Comparison of ENCODE assay signal across 29 cellular contexts in the genomic region with DNA sequence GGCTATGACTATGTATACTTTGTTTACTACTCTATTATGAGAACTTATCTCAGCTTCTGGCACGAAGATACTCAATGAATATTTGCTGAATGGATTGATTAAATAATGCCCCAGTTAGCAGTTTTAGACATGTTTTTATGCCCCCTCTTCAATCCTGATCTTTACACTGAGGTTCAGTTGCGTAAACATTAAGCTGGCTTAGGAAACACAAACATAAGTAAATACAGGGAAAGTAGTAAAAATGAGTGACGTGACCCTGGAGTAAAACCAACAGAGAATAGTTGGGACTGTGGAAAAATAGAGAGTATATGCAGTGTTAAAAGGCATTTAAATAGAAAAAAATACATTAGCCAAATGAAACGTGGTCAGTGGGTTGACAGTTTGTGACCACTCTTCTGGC.
DNase-seq lines count a peak whose midpoint lies in the region; ATAC-seq, FAIRE-seq and TF ChIP-seq lines count a peak whose summit lies in the region.
"Had no signal": no experiment of that assay in that cellular context is flagged by ENCODE, and none has a peak within 500 bp of the region (broad histone marks: within the 10 kb centered on the region; RNA-seq: fewer than 3 reads in every experiment).

No MANE protein-coding gene starts in this region.

- CTCF ChIA-PET in HEK293T (lab: Yijun Ruan, JAX) = no interaction called here
- CTCF ChIA-PET in HepG2 (lab: Yijun Ruan, JAX; ENCODE audit: low intra/inter-chr PET ratio, low total read pairs) = no interaction called here

- no peak for FAIRE-seq in HepG2 (lab: Jason Lieb, UNC)
- FAIRE-seq in GM19239 (lab: Jason Lieb, UNC) = no peak
- FAIRE-seq: G401.6, HTR-8/SVneo had no signal

- TF ChIP-seq EP300 in HepG2 (IDR thresholded peaks at IDR 0.05; ENCODE audit: low read depth in 2 of 2, low read length in 2 of 2) (no peak), HepG2 (CRISPR knock-in tag; IDR thresholded peaks at IDR 0.05; ENCODE audit: borderline replicate concordance) (no peak)

- H3K9me3 Mint-ChIP-seq in activated CD4-positive, alpha-beta T cell treated with anti-CD3 and anti-CD28 coated beads, Interleukin-2, amount 10 ng/mL, durations not matched to agents 24 days and 14 days = no peaks in the 10 kb centered on the region

- no peaks in the 10 kb centered on the region for H3K79me2 ChIP-seq in HepG2 (ENCODE audit: insufficient read depth, low read length)

- H3K27ac ChIP-seq in HepG2 (ENCODE audit: extremely low read length, insufficient read depth, low read length) = no peak overlapping the region
- H3K27ac ChIP-seq: 22Rv1, KMS-11, Peyer's patch had no signal

- no peaks in the 10 kb centered on the region for H3K9me3 ChIP-seq in HepG2 (ENCODE audit: low read length)
- H3K9me3 ChIP-seq: BE2C, HAP-1, Peyer's patch had no signal

- ATAC-seq in HepG2 = no peak; the same call in 2 of the 3 replicates

- TF ChIP-seq RAD21 in HepG2 (CRISPR knock-in tag; IDR thresholded peaks at IDR 0.05) = no peak

- H3K27ac Mint-ChIP-seq in activated CD4-positive, alpha-beta T cell treated with anti-CD3 and anti-CD28 coated beads, Interleukin-2, amount 10 ng/mL, durations not matched to agents 24 days and 14 days = no peak overlapping the region
- H3K27ac Mint-ChIP-seq: CD14-positive monocyte, IgD-negative memory B cell had no signal

- 0 out of 2 replicates have a peak, but pooled peaks cover 8% of the 10 kb centered on the region for H3K4me1 ChIP-seq in HepG2 (ENCODE audit: insufficient read depth, low read length)
- H3K4me1 ChIP-seq: BE2C, HAP-1, Peyer's patch had no signal

- POLR2A ChIA-PET in HEK293T (lab: Yijun Ruan, JAX) = no interaction called here
- POLR2A ChIA-PET in HepG2 (lab: Yijun Ruan, JAX) = no interaction called here

- TF ChIP-seq CTCF in HepG2 (CRISPR knock-in tag; IDR thresholded peaks at IDR 0.05) = no peak

- intact Hi-C loops in HepG2 (cut with micrococcal nuclease; ENCODE audit: unreplicated experiment) = no loop called here
- intact Hi-C loops in activated CD4-positive, alpha-beta T cell treated with anti-CD3 and anti-CD28 coated beads, Interleukin-2, amount 10 ng/mL, durations not matched to agents 24 days and 14 days (cut with micrococcal nuclease) = no loop called here

- BruUV-seq in HepG2 (replicated peaks; lab: Mats Ljungman, UMichigan) = no TSS peak

- WGBS in HepG2 (ENCODE audit: low lambda C conversion rate) = 3% methylated on average over 4 of the region's 4 CpGs

- H3K27me3 Mint-ChIP-seq in activated CD4-positive, alpha-beta T cell treated with anti-CD3 and anti-CD28 coated beads, Interleukin-2, amount 10 ng/mL, durations not matched to agents 24 days and 14 days = no peaks in the 10 kb centered on the region
- H3K27me3 Mint-ChIP-seq: IgD-negative memory B cell had no signal

- no peaks in the 10 kb centered on the region for H3K27me3 ChIP-seq in HepG2 (ENCODE audit: control insufficient read depth in 1 of 2, insufficient read depth in 2 of 2, low read length in 2 of 2)
- H3K27me3 ChIP-seq: BE2C, Peyer's patch had no signal

- no peak overlapping the region for H3K4me3 Mint-ChIP-seq in activated CD4-positive, alpha-beta T cell treated with anti-CD3 and anti-CD28 coated beads, Interleukin-2, amount 10 ng/mL, durations not matched to agents 24 days and 14 days
- H3K4me3 Mint-ChIP-seq: CD14-positive monocyte, IgD-negative memory B cell had no signal

- H3K9ac ChIP-seq in HepG2 (ENCODE audit: insufficient read depth, low read depth, low read length) = no peak overlapping the region
- H3K9ac ChIP-seq: KMS-11 had no signal

- H2AFZ ChIP-seq in HepG2 (ENCODE audit: low read length) = no peak overlapping the region

- H4K20me1 ChIP-seq in HepG2 (ENCODE audit: insufficient read depth, low read length) = no peaks in the 10 kb centered on the region

- DNase-seq in DMS53 (lab: John Stamatoyannopoulos, UW) = peak; percentile 20
- no peak for DNase-seq in DMS53 treated with DMSO at 0.1 percent for 48 hours (lab: John Stamatoyannopoulos, UW; ENCODE audit: unreplicated experiment)
- no peak for DNase-seq in HEK293T (ENCODE audit: extremely low spot score)
- DNase-seq in NCI-H774 (lab: John Stamatoyannopoulos, UW) = peak; percentile 17
- DNase-seq in HepG2 (ENCODE audit: low spot score) = peak; percentile 0
- DNase-seq in medulla oblongata (ENCODE audit: extremely low spot score) = no peak
- DNase-seq in GM19239 (ENCODE audit: insufficient read length, low spot score) = no peak
- no peak for DNase-seq in activated CD4-positive, alpha-beta T cell treated with anti-CD3 and anti-CD28 coated beads, Interleukin-2, amount 10 ng/mL, durations not matched to agents 24 days and 14 days
- DNase-seq: BE2C; Calu3; GOT3; NCI-H1048; NCI-H1436; NCI-H187; NCI-H2081 treated with DMSO at 0.1 percent for 48 hours; NCI-H2171 treated with DMSO at 0.1 percent for 48 hours; NCI-H446; NCI-H526; NK-92 treated with Interleukin-12 subunit alpha and Interleukin-12 subunit beta, amount 100 ng/mL, for 24 hours; Peyer's patch; SHP77 treated with DMSO at 0.1 percent for 48 hours; T-helper 1 cell had no signal

- no peaks in the 10 kb centered on the region for H3K4me1 Mint-ChIP-seq in activated CD4-positive, alpha-beta T cell treated with anti-CD3 and anti-CD28 coated beads, Interleukin-2, amount 10 ng/mL, durations not matched to agents 24 days and 14 days
- H3K4me1 Mint-ChIP-seq: CD14-positive monocyte, IgD-negative memory B cell had no signal

- in situ Hi-C loops in HepG2 (cut with HindIII; ENCODE audit: extremely low pct_ligation_motif_present, low pct_unique_long_range_greater_than_20kb) = no loop called here

- no peaks in the 10 kb centered on the region for H3K36me3 ChIP-seq in HepG2 (replicated peaks in 1 of 2; ENCODE audit: control insufficient read depth in 1 of 2, insufficient read depth in 2 of 2, low read length in 2 of 2)
- H3K36me3 ChIP-seq: BE2C, HAP-1, Peyer's patch had no signal

- no peak for TF ChIP-seq POLR2A in HepG2 (IDR thresholded peaks at IDR 0.05; ENCODE audit: insufficient read depth in 1 of 2, low read depth in 2 of 2, low read length in 2 of 2)

- no peak overlapping the region for H3K4me3 ChIP-seq in HepG2 (replicated peaks in 1 of 3; ENCODE audit: insufficient read depth in 1 of 3, low read depth in 2 of 3, low read length in 3 of 3)
- H3K4me3 ChIP-seq: HAP-1, Peyer's patch had no signal

- H3K36me3 Mint-ChIP-seq in activated CD4-positive, alpha-beta T cell treated with anti-CD3 and anti-CD28 coated beads, Interleukin-2, amount 10 ng/mL, durations not matched to agents 24 days and 14 days (ENCODE audit: low read depth) = no peaks in the 10 kb centered on the region
- H3K36me3 Mint-ChIP-seq: CD14-positive monocyte, IgD-negative memory B cell had no signal

- no peak overlapping the region; the same call in 1 of the 2 replicates for H3K4me2 ChIP-seq in HepG2 (ENCODE audit: low read depth, low read length)
- H3K4me2 ChIP-seq: KMS-11 had no signal

TF ChIP-seq in HEK293T, 16 proteins besides CTCF, POLR2A, EP300 and RAD21:
- TF ChIP-seq, protein P1, sequence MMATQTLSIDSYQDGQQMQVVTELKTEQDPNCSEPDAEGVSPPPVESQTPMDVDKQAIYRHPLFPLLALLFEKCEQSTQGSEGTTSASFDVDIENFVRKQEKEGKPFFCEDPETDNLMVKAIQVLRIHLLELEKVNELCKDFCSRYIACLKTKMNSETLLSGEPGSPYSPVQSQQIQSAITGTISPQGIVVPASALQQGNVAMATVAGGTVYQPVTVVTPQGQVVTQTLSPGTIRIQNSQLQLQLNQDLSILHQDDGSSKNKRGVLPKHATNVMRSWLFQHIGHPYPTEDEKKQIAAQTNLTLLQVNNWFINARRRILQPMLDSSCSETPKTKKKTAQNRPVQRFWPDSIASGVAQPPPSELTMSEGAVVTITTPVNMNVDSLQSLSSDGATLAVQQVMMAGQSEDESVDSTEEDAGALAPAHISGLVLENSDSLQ (IDR thresholded peaks at IDR 0.05) = 0 out of 2 replicates have a peak, but pooled peaks have one; percentile 41
- no peak for TF ChIP-seq FOXA1 (IDR thresholded peaks at IDR 0.05)

TF ChIP-seq in HepG2, 621 proteins besides CTCF, POLR2A, EP300 and RAD21:
- TF ChIP-seq MAFF (IDR thresholded peaks at IDR 0.05; ENCODE audit: low read depth, low read length) (0 out of 2 replicates have a peak, but pooled peaks have one; percentile 29), ZSCAN12 (CRISPR knock-in tag; IDR thresholded peaks at IDR 0.05) (no peak), MAFK (conservative IDR thresholded peaks at IDR 0.05 in 1 of 2, IDR thresholded peaks at IDR 0.05 in 1 of 2; ENCODE audit: low read length in 2 of 2) (peak in 1 of 2 experiments; percentile 28; a peak in 1 of 4 replicates), CEBPB (IDR thresholded peaks at IDR 0.05; ENCODE audit: borderline replicate concordance, low read depth, low read length) (peak; percentile 59; the same call in 1 of the 2 replicates), CEBPG (CRISPR knock-in tag; IDR thresholded peaks at IDR 0.05) (0 out of 2 replicates have a peak, but pooled peaks have one; percentile 23), HNF4A (CRISPR knock-in tag; IDR thresholded peaks at IDR 0.05) (0 out of 2 replicates have a peak, but pooled peaks have one; percentile 6)
TF ChIP-seq in HepG2: peak in this region for 5.

Comparison
In these comparisons a context has a peak if more than half of its experiments do, and no peak if none do; other contexts are left out.
1. DNase-seq: peak in DMS53 (single experiment), NCI-H774 (single experiment) and HepG2 (single experiment); none in DMS53 treated with DMSO at 0.1 percent for 48 hours (single experiment), HEK293T (single experiment), medulla oblongata (single experiment), GM19239 (single experiment) and activated CD4-positive, alpha-beta T cell treated with anti-CD3 and anti-CD28 coated beads, Interleukin-2, amount 10 ng/mL, durations not matched to agents 24 days and 14 days (single experiment).